In the genomic region with DNA sequence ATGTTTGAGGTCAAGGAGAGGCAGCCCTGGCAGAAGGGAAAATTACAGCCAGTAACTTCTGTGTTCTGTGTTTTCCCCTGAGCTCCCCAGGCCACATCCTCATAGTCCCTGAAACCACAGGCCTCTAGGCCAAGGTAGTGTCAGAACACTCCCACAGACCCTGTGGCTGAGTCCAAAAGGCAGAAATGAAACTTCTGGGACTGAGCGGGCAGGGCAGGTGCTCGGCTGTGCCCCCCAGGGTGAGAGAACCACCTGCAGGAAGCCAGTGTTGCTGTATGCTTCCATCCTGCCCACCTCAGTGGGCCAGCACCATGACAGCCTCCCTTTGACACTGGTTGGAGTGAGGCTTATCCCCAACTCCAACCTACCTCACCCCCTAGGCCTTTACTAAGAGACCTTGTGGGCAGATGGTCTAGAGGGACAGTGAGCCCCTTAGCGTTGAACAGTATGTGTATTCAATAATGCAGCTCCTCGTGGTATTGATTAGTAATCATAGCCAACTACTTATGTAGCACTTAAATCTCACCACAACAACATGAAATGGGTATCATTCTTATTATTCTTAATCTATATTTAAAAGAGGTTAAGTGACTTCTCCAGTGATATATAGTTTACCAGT, we compare ENCODE assay signal across 8 cellular contexts. TPM values are rescaled to one million over a fixed set of nuclear protein-coding genes. Genes with fewer than 3 reads are reported as not detected.
DNase-seq lines count a peak whose midpoint lies in the region; ATAC-seq and TF ChIP-seq lines count a peak whose summit lies in the region.

No MANE protein-coding gene starts in this region.

- H3K27ac ChIP-seq in DND-41 (ENCODE audit: low read length) (no peak overlapping the region; the same call in 1 of the 2 replicates), tibial artery (no peak overlapping the region), vagina (no peak overlapping the region), uterus (no peak overlapping the region)
- no peak overlapping the region for H3K27ac ChIP-seq in CD4-positive, alpha-beta T cell (ENCODE audit: low read depth, low read length)

- TF ChIP-seq CTCF in DND-41 (IDR thresholded peaks at IDR 0.05; ENCODE audit: borderline replicate concordance, extremely low read depth, low read length, poor library complexity, severe bottlenecking) (no peak), tibial artery (IDR thresholded peaks at IDR 0.05) (no peak), vagina (IDR thresholded peaks at IDR 0.05) (no peak), uterus (IDR thresholded peaks at IDR 0.05) (no peak)
- no peak for TF ChIP-seq CTCF in CD4-positive, alpha-beta T cell (IDR thresholded peaks at IDR 0.05)

- DNase-seq in DND-41 (peak; percentile 60), tibial artery (no peak), vagina (ENCODE audit: extremely low spot score in 2 of 2) (no peak), uterus (no peak)
- peak; percentile 31 to 38 for DNase-seq in activated T-cell treated with anti-CD3 and anti-CD28 coated beads, Interleukin-2, amount 50 U/mL, for 72 hours
- no peak for DNase-seq in CD4-positive, alpha-beta T cell

- no peak overlapping the region for H3K9ac ChIP-seq in DND-41 (ENCODE audit: low read depth, low read length)

- peaks cover 50% of the 10 kb centered on the region for H3K4me1 Mint-ChIP-seq in activated T-cell treated with anti-CD3 and anti-CD28 coated beads, Interleukin-2, amount 50 U/mL, for 72 hours (ENCODE audit: low read depth)
- peaks cover 46% of the 10 kb centered on the region for H3K4me1 Mint-ChIP-seq in CD4-positive, alpha-beta T cell (ENCODE audit: low read depth)

- intact Hi-C loops in tibial artery (cut with DNase I; ENCODE audit: low total_unique reads) (no loop called here), vagina (cut with DNase I) (no loop called here), uterus (cut with DNase I; ENCODE audit: low total_unique reads) (no loop called here)
- intact Hi-C loops in CD4-positive, alpha-beta T cell (cut with DNase I, micrococcal nuclease) = no loop called here

- peak overlapping the region in 1 of 2 donors; percentile 6 for H3K4me3 Mint-ChIP-seq in activated T-cell treated with anti-CD3 and anti-CD28 coated beads, Interleukin-2, amount 50 U/mL, for 72 hours
- H3K4me3 Mint-ChIP-seq in CD4-positive, alpha-beta T cell = no peak overlapping the region

- H3K36me3 ChIP-seq in DND-41 (ENCODE audit: insufficient read depth, low read length) = peaks cover 65% of the 10 kb centered on the region
- no peaks in the 10 kb centered on the region for H3K36me3 ChIP-seq in tibial artery
- H3K36me3 ChIP-seq in vagina = no peaks in the 10 kb centered on the region
- H3K36me3 ChIP-seq in uterus = no peaks in the 10 kb centered on the region

- H3K4me1 ChIP-seq in DND-41 (ENCODE audit: insufficient read depth, low read length) (peaks cover 8% of the 10 kb centered on the region; the same call in 1 of the 2 replicates), tibial artery (no peaks in the 10 kb centered on the region), vagina (no peaks in the 10 kb centered on the region), uterus (no peaks in the 10 kb centered on the region)

- no peak overlapping the region for H2AFZ ChIP-seq in DND-41 (ENCODE audit: low read depth, low read length)

- no peak overlapping the region for H3K27ac Mint-ChIP-seq in activated T-cell treated with anti-CD3 and anti-CD28 coated beads, Interleukin-2, amount 50 U/mL, for 72 hours
- no peak overlapping the region for H3K27ac Mint-ChIP-seq in CD4-positive, alpha-beta T cell

- TF ChIP-seq POLR2A in vagina (IDR thresholded peaks at IDR 0.05) (no peak), uterus (IDR thresholded peaks at IDR 0.05) (no peak)

- H3K27me3 ChIP-seq in DND-41 (ENCODE audit: insufficient read depth, low read length, poor library complexity) (no peaks in the 10 kb centered on the region), tibial artery (no peaks in the 10 kb centered on the region), vagina (no peaks in the 10 kb centered on the region), uterus (no peaks in the 10 kb centered on the region)
- H3K27me3 ChIP-seq in CD4-positive, alpha-beta T cell (ENCODE audit: control insufficient read depth, insufficient read depth, low read length) = no peaks in the 10 kb centered on the region

- CTCF ChIA-PET in CD4-positive, alpha-beta T cell (lab: Charles Lee) = no interaction called here

- ATAC-seq in DND-41 (ENCODE audit: insufficient read depth, low read depth) = peak; percentile 91
- ATAC-seq in GM19372 (IDR thresholded peaks at IDR 0.05; ENCODE audit: low read depth, unreplicated experiment) = peak; percentile 76
- peak; percentile 85 for ATAC-seq in HG03175 (IDR thresholded peaks at IDR 0.05; ENCODE audit: unreplicated experiment)
- peak; percentile 86 to 87 for ATAC-seq in activated T-cell treated with anti-CD3 and anti-CD28 coated beads, Interleukin-2, amount 50 U/mL, for 72 hours (replicated peaks in 1 of 2)
- ATAC-seq in CD4-positive, alpha-beta T cell (ENCODE audit: poor library complexity) = no peak

- no peaks in the 10 kb centered on the region for H3K9me3 ChIP-seq in DND-41 (ENCODE audit: insufficient read depth, low read length, severe bottlenecking)
- H3K9me3 ChIP-seq in tibial artery = peaks cover 0 to 4% (median 0%) of the 10 kb centered on the region in 3 donors
- H3K9me3 ChIP-seq in vagina = no peaks in the 10 kb centered on the region
- H3K9me3 ChIP-seq in CD4-positive, alpha-beta T cell (ENCODE audit: control insufficient read depth, low read length) = peaks cover 6% of the 10 kb centered on the region
- no peaks in the 10 kb centered on the region for H3K9me3 ChIP-seq in uterus

- no peaks in the 10 kb centered on the region for H4K20me1 ChIP-seq in DND-41 (ENCODE audit: insufficient read depth, low read length)

- POLR2A ChIA-PET in CD4-positive, alpha-beta T cell (lab: Charles Lee) = no interaction called here

- H3K27me3 Mint-ChIP-seq in activated T-cell treated with anti-CD3 and anti-CD28 coated beads, Interleukin-2, amount 50 U/mL, for 72 hours (ENCODE audit: low read depth) = no peaks in the 10 kb centered on the region
- no peaks in the 10 kb centered on the region for H3K27me3 Mint-ChIP-seq in CD4-positive, alpha-beta T cell

- H3K9me3 Mint-ChIP-seq in activated T-cell treated with anti-CD3 and anti-CD28 coated beads, Interleukin-2, amount 50 U/mL, for 72 hours = peaks cover 3 to 13% of the 10 kb centered on the region in 2 donors
- peaks cover 3% of the 10 kb centered on the region for H3K9me3 Mint-ChIP-seq in CD4-positive, alpha-beta T cell

- no peak overlapping the region for H3K4me2 ChIP-seq in DND-41 (ENCODE audit: insufficient read depth, low read length)

- no peaks in the 10 kb centered on the region for H3K79me2 ChIP-seq in DND-41 (ENCODE audit: insufficient read depth, low read length)

- H3K4me3 ChIP-seq in DND-41 (ENCODE audit: low read depth in 1 of 2, low read length in 2 of 2) (no peak overlapping the region), tibial artery (no peak overlapping the region), vagina (no peak overlapping the region), uterus (no peak overlapping the region)

- H3K36me3 Mint-ChIP-seq in activated T-cell treated with anti-CD3 and anti-CD28 coated beads, Interleukin-2, amount 50 U/mL, for 72 hours (ENCODE audit: insufficient read depth in 2 of 2) = peaks cover 14 to 31% of the 10 kb centered on the region in 2 donors
- peaks cover 99% of the 10 kb centered on the region for H3K36me3 Mint-ChIP-seq in CD4-positive, alpha-beta T cell (ENCODE audit: low read depth)

RNA-seq across cellular contexts. Expression of a gene that starts 30.3 kb away (rescaled TPM):
- 10 to 100 TPM; 10.2 to 18.7 TPM for total RNA-seq in activated T-cell treated with anti-CD3 and anti-CD28 coated beads, Interleukin-2, amount 50 U/mL, for 72 hours
- total RNA-seq in vagina (4.4 TPM), uterus (10 to 100 TPM in 2 of 4 donors, 1 to 10 TPM in 2; 4.6 to 13.5 (median 10.2) TPM)
- total RNA-seq in CD4-positive, alpha-beta T cell = 10 to 100 TPM; 20.8 to 21.2 TPM

Comparison
In these comparisons a context has a peak if more than half of its experiments do, and no peak if none do; other contexts are left out.
1. DNase-seq: peak in DND-41 (single experiment) and activated T-cell treated with anti-CD3 and anti-CD28 coated beads, Interleukin-2, amount 50 U/mL, for 72 hours (2 of 2); none in tibial artery (0 of 2), vagina (0 of 2), CD4-positive, alpha-beta T cell (0 of 10) and uterus (0 of 2).